ENCODE assay signal across 8 cellular contexts in the genomic region with DNA sequence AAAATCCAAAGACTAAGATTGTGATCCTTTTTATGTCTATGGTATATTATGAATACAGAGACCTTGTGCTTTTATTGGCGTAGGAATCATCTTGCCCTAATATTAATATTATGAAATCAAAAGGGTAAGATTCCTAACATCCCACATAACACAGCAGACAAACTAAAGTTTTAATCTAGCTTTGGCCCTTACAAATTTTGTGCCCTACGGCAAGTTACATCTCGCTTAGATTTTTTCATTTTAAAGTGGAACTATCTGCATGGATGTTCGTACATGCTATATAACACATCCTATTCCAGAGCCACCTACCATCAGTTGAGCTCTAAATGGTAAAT. TPM values are rescaled to one million over a fixed set of nuclear protein-coding genes. Genes with fewer than 3 reads are reported as not detected.
A peak's percentile ranks its signal among the peaks of the same experiment; 100 is the strongest.
DNase-seq lines count a peak whose midpoint lies in the region; ATAC-seq and TF ChIP-seq lines count a peak whose summit lies in the region.

No MANE protein-coding gene starts in this region.

- peaks cover 45% of the 10 kb centered on the region for H3K4me1 Mint-ChIP-seq in MCF 10A (ENCODE audit: insufficient read depth, unreplicated experiment)

- intact Hi-C loops in heart right ventricle (cut with DNase I): loop anchor here in 3 of 10 donors (10.0 kb wide), 2 partner anchors 206 to 216 kb away; no protein-coding TSS in a partner anchor
- intact Hi-C loops in left ventricle myocardium superior (cut with micrococcal nuclease): no loop called here
- intact Hi-C loops in MCF 10A (cut with micrococcal nuclease): loop anchor here (5.0 kb wide), 1 partner anchor 228 kb away; no protein-coding TSS in a partner anchor
- intact Hi-C loops in vagina (cut with DNase I): no loop called here

- no peaks in the 10 kb centered on the region for H3K27me3 ChIP-seq in heart right ventricle
- no peaks in the 10 kb centered on the region for H3K27me3 ChIP-seq in vagina

- ATAC-seq in heart right ventricle (no peak), left ventricle myocardium superior (no peak)

- H3K4me3 Mint-ChIP-seq in MCF 10A (ENCODE audit: unreplicated experiment): peak overlapping the region; percentile 99

- H3K36me3 Mint-ChIP-seq in MCF 10A (ENCODE audit: insufficient read depth, unreplicated experiment): peaks cover 13% of the 10 kb centered on the region

- WGBS in heart right ventricle, 2 donors: 1 to 3% methylated on average over 4 of the region's 4 CpGs
- WGBS in mesodermal cell (ENCODE audit: insufficient coverage in 2 of 2), 2 experiments: no CpG with 5 or more reads among the region's 4 CpGs

- TF ChIP-seq POLR2A in vagina (IDR thresholded peaks at IDR 0.05): no peak

- POLR2A ChIA-PET in MCF 10A (lab: Yijun Ruan, JAX): interaction anchor here (0.9 to 4.2 kb wide), 20 partner anchors 8 to 1549 kb away, joined by 3 to 36 read pairs (median 5); partner anchors contain the start of genes MAGOHB, TAS2R14 and YBX3

- H3K4me3 ChIP-seq in heart right ventricle (peak overlapping the region; percentile 61 to 98 (median 86)), mesodermal cell (ENCODE audit: extremely low read depth, insufficient read depth, low read length, poor library complexity, severe bottlenecking) (peak overlapping the region; percentile 61), vagina (peak overlapping the region; percentile 98 to 100)

- no peaks in the 10 kb centered on the region for H3K27me3 Mint-ChIP-seq in MCF 10A (ENCODE audit: insufficient read depth, unreplicated experiment)

- DNase-seq in heart right ventricle (no peak), left ventricle myocardium superior (no peak), MCF 10A (ENCODE audit: unreplicated experiment) (no peak), vagina (ENCODE audit: extremely low spot score in 2 of 2) (no peak), nucleus accumbens (lab: John Stamatoyannopoulos, UW) (no peak), GDM1 (lab: John Stamatoyannopoulos, UW) (no peak), NOMO-1 treated with dmso at 0.1 percent for 144 hours (lab: John Stamatoyannopoulos, UW; ENCODE audit: unreplicated experiment) (no peak)

- CTCF ChIA-PET in MCF 10A (lab: Yijun Ruan, JAX): interaction anchor here (0.5 to 1.6 kb wide), 5 partner anchors 8 to 318 kb away, joined by 3 to 4 read pairs (median 3); no protein-coding TSS in a partner anchor

- H3K4me1 ChIP-seq in heart right ventricle (peaks cover 3 to 56% (median 38%) of the 10 kb centered on the region in 9 donors), mesodermal cell (ENCODE audit: control insufficient read depth, insufficient read depth, low read length, poor library complexity, severe bottlenecking) (peaks cover 6% of the 10 kb centered on the region), vagina (peaks cover 43% of the 10 kb centered on the region)

- no peak for TF ChIP-seq CTCF in heart right ventricle (IDR thresholded peaks at IDR 0.05)
- TF ChIP-seq CTCF in MCF 10A (IDR thresholded peaks at IDR 0.05; ENCODE audit: unreplicated experiment): no peak
- TF ChIP-seq CTCF in vagina (IDR thresholded peaks at IDR 0.05): no peak

- H3K36me3 ChIP-seq in heart right ventricle (peaks cover 0 to 19% (median 0%) of the 10 kb centered on the region in 9 donors), mesodermal cell (ENCODE audit: control insufficient read depth, insufficient read depth, low read length) (peaks cover 17% of the 10 kb centered on the region), vagina (no peaks in the 10 kb centered on the region)

- peak overlapping the region; percentile 98 for H3K27ac Mint-ChIP-seq in MCF 10A (ENCODE audit: low read depth, unreplicated experiment)

- no peaks in the 10 kb centered on the region for H3K9me3 ChIP-seq in heart right ventricle
- no peaks in the 10 kb centered on the region for H3K9me3 ChIP-seq in mesodermal cell (ENCODE audit: control insufficient read depth, low read length)
- H3K9me3 ChIP-seq in vagina: no peaks in the 10 kb centered on the region

- H3K9me3 Mint-ChIP-seq in MCF 10A (ENCODE audit: unreplicated experiment): no peaks in the 10 kb centered on the region

- H3K27ac ChIP-seq in heart right ventricle: peak overlapping the region; percentile 90 to 99 (median 98)
- H3K27ac ChIP-seq in mesodermal cell (ENCODE audit: low read depth, low read length, severe bottlenecking): peak overlapping the region; percentile 80
- H3K27ac ChIP-seq in vagina: peak overlapping the region; percentile 96

- no TSS peak for BruUV-seq in MCF 10A (replicated peaks; lab: Mats Ljungman, UMichigan)

RNA-seq across cellular contexts. Expression of gene SMIM10L1, which starts 0.2 kb away (rescaled TPM):
- 10 to 100 TPM; 14.0 to 23.7 (median 19.3) TPM for total RNA-seq in heart right ventricle
- 10 to 100 TPM; 12.5 to 26.2 TPM for polyA plus RNA-seq in heart right ventricle
- 13.7 TPM for total RNA-seq in left ventricle myocardium superior
- 10.5 and 10.9 TPM in 2 replicates for total RNA-seq in MCF 10A (2022)
- 9.4 TPM for polyA plus RNA-seq in mesodermal cell (2013, experiment 1 of 2)
- 12.3 TPM for polyA plus RNA-seq in mesodermal cell (2013, experiment 2 of 2)
- total RNA-seq in vagina: 5.4 TPM

RNA-seq across cellular contexts. Expression of gene TAS2R42, which starts 16.0 kb away (rescaled TPM):
- not detected for total RNA-seq in heart right ventricle
- polyA plus RNA-seq in heart right ventricle: not detected
- not detected for total RNA-seq in left ventricle myocardium superior
- not detected in 2 replicates for total RNA-seq in MCF 10A (2022)
- not detected for polyA plus RNA-seq in mesodermal cell (2013, experiment 1 of 2)
- not detected for polyA plus RNA-seq in mesodermal cell (2013, experiment 2 of 2)
- not detected for total RNA-seq in vagina

RNA-seq across cellular contexts. Expression of gene TAS2R30, which starts 36.3 kb away (rescaled TPM):
- total RNA-seq in heart right ventricle: 1 to 10 TPM in 5 of 10 donors, under 1 TPM in 5; 0.60 to 1.5 (median 1.0) TPM
- polyA plus RNA-seq in heart right ventricle: not detected
- 0.72 TPM for total RNA-seq in left ventricle myocardium superior
- 1.9 and 2.1 TPM in 2 replicates for total RNA-seq in MCF 10A (2022)
- polyA plus RNA-seq in mesodermal cell (2013, experiment 1 of 2): 0.22 TPM
- polyA plus RNA-seq in mesodermal cell (2013, experiment 2 of 2): 0.20 TPM
- total RNA-seq in vagina: 15.7 TPM
